12 cellular contexts compared by ENCODE assay signal in genomic region chr4:155529197-155529596, GRCh38.
DNase-seq lines count a peak whose midpoint lies in the region; ATAC-seq and TF ChIP-seq lines count a peak whose summit lies in the region.
"Had no signal": no experiment of that assay in that cellular context is flagged by ENCODE, and none has a peak within 500 bp of the region (broad histone marks: within the 10 kb centered on the region; RNA-seq: fewer than 3 reads in every experiment).

No MANE protein-coding gene starts in this region.

- H3K79me2 ChIP-seq in HCT116 (ENCODE audit: insufficient read depth, low read length), result no peaks in the 10 kb centered on the region

- H3K27ac ChIP-seq in HCT116 (ENCODE audit: low read depth, low read length), result no peak overlapping the region
- H3K27ac ChIP-seq in WERI-Rb-1, result no peak overlapping the region
- no peak overlapping the region for H3K27ac ChIP-seq in esophagus squamous epithelium
- H3K27ac ChIP-seq: neutrophil had no signal

- no peaks in the 10 kb centered on the region for H3K9me2 ChIP-seq in HCT116 (ENCODE audit: insufficient read depth)

- H3K27me3 ChIP-seq in HCT116 (ENCODE audit: insufficient read depth, low read length) (no peaks in the 10 kb centered on the region), WERI-Rb-1 (ENCODE audit: insufficient read depth, low read depth, severe bottlenecking) (no peaks in the 10 kb centered on the region), esophagus squamous epithelium (no peaks in the 10 kb centered on the region)
- H3K27me3 ChIP-seq: neutrophil had no signal

- BruUV-seq in HCT116 (replicated peaks; lab: Mats Ljungman, UMichigan), result no TSS peak

- no peaks in the 10 kb centered on the region for H3K36me3 ChIP-seq in HCT116 (ENCODE audit: control insufficient read depth in 1 of 2, insufficient read depth in 2 of 2, low read length in 2 of 2)
- no peaks in the 10 kb centered on the region for H3K36me3 ChIP-seq in WERI-Rb-1
- H3K36me3 ChIP-seq in esophagus squamous epithelium, result no peaks in the 10 kb centered on the region
- H3K36me3 ChIP-seq: neutrophil had no signal

- no peaks in the 10 kb centered on the region for H3K4me1 ChIP-seq in HCT116 (ENCODE audit: control insufficient read depth in 1 of 2, insufficient read depth in 2 of 2, low read length in 2 of 2)
- peaks cover 0 to 18% (median 0%) of the 10 kb centered on the region in 3 donors for H3K4me1 ChIP-seq in esophagus squamous epithelium

- ATAC-seq in HCT116 (no peak; the same call in 1 of the 2 replicates), HG03139 (IDR thresholded peaks at IDR 0.05; ENCODE audit: unreplicated experiment) (no peak)

- peak; percentile 13 for DNase-seq in Daoy (ENCODE audit: low read depth)
- no peak for DNase-seq in HCT116 (ENCODE audit: low read depth, low spot score)
- peak; percentile 41 for DNase-seq in WERI-Rb-1
- DNase-seq in kidney tubule cell (ENCODE audit: low spot score), result peak; percentile 31
- DNase-seq in esophagus squamous epithelium (lab: John Stamatoyannopoulos, UW), result no peak
- DNase-seq in amniotic stem cell (lab: John Stamatoyannopoulos, UW), result no peak
- no peak for DNase-seq in COR-L47 (lab: John Stamatoyannopoulos, UW)
- DNase-seq: activated effector memory CD4-positive, alpha-beta T cell treated with anti-CD3 and anti-CD28 coated beads, Interleukin-2, amount 50 U/mL, for 16 hours; NCI-H1105 treated with DMSO at 0.1 percent for 48 hours; T-helper 1 cell had no signal

- TF ChIP-seq CTCF in HCT116 (IDR thresholded peaks at IDR 0.05 in 2 of 3, conservative IDR thresholded peaks at IDR 0.05 in 1 of 3; ENCODE audit: borderline replicate concordance in 1 of 3, insufficient read depth in 1 of 3, low read depth in 2 of 3, low read length in 2 of 3) (peak; percentile 12 to 39 (median 19); a peak in 2 of 6 replicates), WERI-Rb-1 (IDR thresholded peaks at IDR 0.05; ENCODE audit: low read depth, low read length) (peak; percentile 41; the same call in 1 of the 2 replicates), esophagus squamous epithelium (IDR thresholded peaks at IDR 0.05) (peak in 1 of 6 experiments; percentile 5)

- H3K4me3 ChIP-seq in HCT116 (replicated peaks in 1 of 2; ENCODE audit: low read depth in 1 of 2, low read length in 2 of 2) (no peak overlapping the region), WERI-Rb-1 (ENCODE audit: low read depth, low read length) (no peak overlapping the region), esophagus squamous epithelium (no peak overlapping the region)

- TF ChIP-seq RAD21 in HCT116 (IDR thresholded peaks at IDR 0.05; ENCODE audit: low read depth), result peak; percentile 44

- no peaks in the 10 kb centered on the region for H3K9me3 ChIP-seq in HCT116 (ENCODE audit: control insufficient read depth in 1 of 2, insufficient read depth in 1 of 2, low read depth in 1 of 2, low read length in 2 of 2)
- H3K9me3 ChIP-seq in WERI-Rb-1 (ENCODE audit: severe bottlenecking), result no peaks in the 10 kb centered on the region
- no peaks in the 10 kb centered on the region for H3K9me3 ChIP-seq in esophagus squamous epithelium
- H3K9me3 ChIP-seq: neutrophil had no signal

- peak overlapping the region; percentile 82 for H2AFZ ChIP-seq in HCT116 (ENCODE audit: low read depth, low read length, poor library complexity, severe bottlenecking)

- CTCF ChIA-PET in HCT116 (lab: Charles Lee), result interaction anchor here (0.6 to 1.3 kb wide), 4 partner anchors 14 to 258 kb away, joined by 3 to 11 read pairs (median 4); no protein-coding TSS in a partner anchor

- intact Hi-C loops in HCT116 (cut with micrococcal nuclease), result no loop called here
- intact Hi-C loops in esophagus squamous epithelium (cut with DNase I), result no loop called here

- WGBS in esophagus squamous epithelium, 2 donors, result 58 to 59% methylated on average over 2 of the region's 2 CpGs

- RAD21 ChIA-PET in HCT116 (lab: Charles Lee; ENCODE audit: low non-redundant PET in 1 of 2, low total read pairs in 2 of 2, uncharacterized antibody in 2 of 2, unreplicated experiment in 2 of 2), result no interaction called here

- POLR2A ChIA-PET in HCT116 (lab: Charles Lee), result no interaction called here

- H4K20me1 ChIP-seq in HCT116 (ENCODE audit: insufficient read depth), result no peaks in the 10 kb centered on the region; the same call in 1 of the 2 replicates

- TF ChIP-seq POLR2A in HCT116 (IDR thresholded peaks at IDR 0.05; ENCODE audit: borderline replicate concordance, extremely low read depth, insufficient read depth, insufficient read length) (no peak), esophagus squamous epithelium (IDR thresholded peaks at IDR 0.05) (no peak)

- no peak overlapping the region for H3K9ac ChIP-seq in HCT116 (ENCODE audit: low read length)

- H3K4me2 ChIP-seq in HCT116 (ENCODE audit: low read length), result no peak overlapping the region

TF ChIP-seq in HCT116, 20 proteins besides CTCF, POLR2A, EP300 and RAD21:
- TF ChIP-seq YY1 (IDR thresholded peaks at IDR 0.05; ENCODE audit: extremely low read depth, insufficient replicate concordance, low read depth, low read length), result no peak
- TF ChIP-seq CBX3 (IDR thresholded peaks at IDR 0.05; ENCODE audit: low read depth), result no peak
- TF ChIP-seq ATF3 (IDR thresholded peaks at IDR 0.05), result no peak
- TF ChIP-seq FOSL1 (IDR thresholded peaks at IDR 0.05; ENCODE audit: low read depth), result no peak
- no peak for TF ChIP-seq SRF (IDR thresholded peaks at IDR 0.05; ENCODE audit: low read depth)
- no peak for TF ChIP-seq SP1 (IDR thresholded peaks at IDR 0.05; ENCODE audit: low read depth)
- no peak for TF ChIP-seq CEBPB (IDR thresholded peaks at IDR 0.05; ENCODE audit: low read depth)
- no peak for TF ChIP-seq ZBTB33 (IDR thresholded peaks at IDR 0.05; ENCODE audit: extremely low read depth, insufficient replicate concordance, low read length)
- no peak for TF ChIP-seq ELF1 (IDR thresholded peaks at IDR 0.05; ENCODE audit: borderline replicate concordance, low read depth)
- no peak for TF ChIP-seq ZNF274 (IDR thresholded peaks at IDR 0.05; ENCODE audit: low read depth, low read length)
- no peak for TF ChIP-seq EZH2phosphoT487 (IDR thresholded peaks at IDR 0.05; ENCODE audit: borderline replicate concordance)
- no peak for TF ChIP-seq MAX (IDR thresholded peaks at IDR 0.05)
- no peak for TF ChIP-seq REST (IDR thresholded peaks at IDR 0.05; ENCODE audit: low read depth)
- TF ChIP-seq EGR1 (IDR thresholded peaks at IDR 0.05; ENCODE audit: low read depth), result no peak
- no peak for TF ChIP-seq TCF7L2 (IDR thresholded peaks at IDR 0.05; ENCODE audit: borderline replicate concordance, extremely low read depth, insufficient read depth, insufficient read length)
- no peak for TF ChIP-seq JUND (IDR thresholded peaks at IDR 0.05)
- TF ChIP-seq ZFX (IDR thresholded peaks at IDR 0.05), result no peak
- TF ChIP-seq EZH2 (IDR thresholded peaks at IDR 0.05), result no peak

Comparison
In these comparisons a context has a peak if more than half of its experiments do, and no peak if none do; other contexts are left out.
1. DNase-seq: peak in Daoy (single experiment), WERI-Rb-1 (single experiment) and kidney tubule cell (single experiment); none in HCT116 (single experiment), esophagus squamous epithelium (single experiment), amniotic stem cell (single experiment) and COR-L47 (single experiment).